ENCODE assay signal across 1 cellular context in genomic region chr5:102754499-102755424, GRCh38.
TF ChIP-seq lines count a peak whose summit lies in the region.

TSS of gene PAM (plus strand) at chr5:102755305. CDS start at chr5:102866196, 110,891 bp downstream.

TF ChIP-seq in WTC11, 78 proteins besides CTCF, POLR2A, EP300 and RAD21 (continued from another document and continues in another):
- TF ChIP-seq PRRX2 (CRISPR knock-in tag; IDR thresholded peaks at IDR 0.05) (no peak), RORB (CRISPR knock-in tag; IDR thresholded peaks at IDR 0.05) (no peak), ATF3 (CRISPR knock-in tag; conservative IDR thresholded peaks at IDR 0.05) (no peak), SOX15 (CRISPR knock-in tag; IDR thresholded peaks at IDR 0.05) (no peak), ESRRA (CRISPR knock-in tag; IDR thresholded peaks at IDR 0.05; ENCODE audit: borderline replicate concordance) (no peak), ETV6 (CRISPR knock-in tag; IDR thresholded peaks at IDR 0.05) (no peak; the same call in 1 of the 2 replicates), ERG (CRISPR knock-in tag; IDR thresholded peaks at IDR 0.05) (no peak), TEAD1 (CRISPR knock-in tag; IDR thresholded peaks at IDR 0.05) (peak; percentile 85), FOXP1 (CRISPR knock-in tag; IDR thresholded peaks at IDR 0.05; ENCODE audit: borderline replicate concordance) (peak; percentile 73; the same call in 1 of the 2 replicates), JUN (CRISPR knock-in tag; IDR thresholded peaks at IDR 0.05) (no peak), ELF4 (CRISPR knock-in tag; IDR thresholded peaks at IDR 0.05; ENCODE audit: low read depth) (no peak), NFYB (CRISPR knock-in tag; conservative IDR thresholded peaks at IDR 0.05; ENCODE audit: low read depth) (peak; percentile 4; the same call in 1 of the 2 replicates), TP53 (CRISPR knock-in tag; IDR thresholded peaks at IDR 0.05) (no peak), NR1H2 (CRISPR knock-in tag; IDR thresholded peaks at IDR 0.05) (no peak), ZNF263 (CRISPR knock-in tag; IDR thresholded peaks at IDR 0.05; ENCODE audit: low read depth) (no peak), SMAD4 (CRISPR knock-in tag; IDR thresholded peaks at IDR 0.05) (no peak), FOXK1 (CRISPR knock-in tag; IDR thresholded peaks at IDR 0.05) (peak; percentile 45), AR (CRISPR knock-in tag; IDR thresholded peaks at IDR 0.05) (no peak), TEAD4 (CRISPR knock-in tag; IDR thresholded peaks at IDR 0.05) (peak; percentile 63; the same call in 1 of the 2 replicates), GTF2I (CRISPR knock-in tag; conservative IDR thresholded peaks at IDR 0.05) (no peak), ZNF671 (CRISPR knock-in tag; IDR thresholded peaks at IDR 0.05) (no peak), ZNF121 (CRISPR knock-in tag; IDR thresholded peaks at IDR 0.05) (peak; percentile 42; the same call in 1 of the 2 replicates), IRF2 (CRISPR knock-in tag; IDR thresholded peaks at IDR 0.05; ENCODE audit: borderline replicate concordance, low read depth) (no peak; the same call in 1 of the 2 replicates), FOXP4 (CRISPR knock-in tag; IDR thresholded peaks at IDR 0.05) (peak; percentile 78), FOXJ3 (CRISPR knock-in tag; IDR thresholded peaks at IDR 0.05; ENCODE audit: borderline replicate concordance) (no peak), GABPB1 (CRISPR knock-in tag; IDR thresholded peaks at IDR 0.05) (no peak), PRDM15 (CRISPR knock-in tag; IDR thresholded peaks at IDR 0.05) (no peak), USF2 (CRISPR knock-in tag; IDR thresholded peaks at IDR 0.05) (no peak), NR3C1 (CRISPR knock-in tag; conservative IDR thresholded peaks at IDR 0.05; ENCODE audit: low read depth) (no peak), ARID4B (CRISPR knock-in tag; IDR thresholded peaks at IDR 0.05; ENCODE audit: borderline replicate concordance) (peak; percentile 87), ZBTB21 (CRISPR knock-in tag; IDR thresholded peaks at IDR 0.05; ENCODE audit: borderline replicate concordance) (no peak), ZNF232 (CRISPR knock-in tag; IDR thresholded peaks at IDR 0.05) (peak; percentile 43; the same call in 1 of the 2 replicates), NR2C2 (CRISPR knock-in tag; IDR thresholded peaks at IDR 0.05) (no peak), EMX1 (CRISPR knock-in tag; IDR thresholded peaks at IDR 0.05) (no peak)
- TF ChIP-seq, protein P1, sequence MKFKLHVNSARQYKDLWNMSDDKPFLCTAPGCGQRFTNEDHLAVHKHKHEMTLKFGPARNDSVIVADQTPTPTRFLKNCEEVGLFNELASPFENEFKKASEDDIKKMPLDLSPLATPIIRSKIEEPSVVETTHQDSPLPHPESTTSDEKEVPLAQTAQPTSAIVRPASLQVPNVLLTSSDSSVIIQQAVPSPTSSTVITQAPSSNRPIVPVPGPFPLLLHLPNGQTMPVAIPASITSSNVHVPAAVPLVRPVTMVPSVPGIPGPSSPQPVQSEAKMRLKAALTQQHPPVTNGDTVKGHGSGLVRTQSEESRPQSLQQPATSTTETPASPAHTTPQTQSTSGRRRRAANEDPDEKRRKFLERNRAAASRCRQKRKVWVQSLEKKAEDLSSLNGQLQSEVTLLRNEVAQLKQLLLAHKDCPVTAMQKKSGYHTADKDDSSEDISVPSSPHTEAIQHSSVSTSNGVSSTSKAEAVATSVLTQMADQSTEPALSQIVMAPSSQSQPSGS (CRISPR knock-in tag; IDR thresholded peaks at IDR 0.05; ENCODE audit: borderline replicate concordance, low read depth), result no peak
- TF ChIP-seq, protein P2, sequence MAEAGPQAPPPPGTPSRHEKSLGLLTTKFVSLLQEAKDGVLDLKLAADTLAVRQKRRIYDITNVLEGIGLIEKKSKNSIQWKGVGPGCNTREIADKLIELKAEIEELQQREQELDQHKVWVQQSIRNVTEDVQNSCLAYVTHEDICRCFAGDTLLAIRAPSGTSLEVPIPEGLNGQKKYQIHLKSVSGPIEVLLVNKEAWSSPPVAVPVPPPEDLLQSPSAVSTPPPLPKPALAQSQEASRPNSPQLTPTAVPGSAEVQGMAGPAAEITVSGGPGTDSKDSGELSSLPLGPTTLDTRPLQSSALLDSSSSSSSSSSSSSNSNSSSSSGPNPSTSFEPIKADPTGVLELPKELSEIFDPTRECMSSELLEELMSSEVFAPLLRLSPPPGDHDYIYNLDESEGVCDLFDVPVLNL (CRISPR knock-in tag; IDR thresholded peaks at IDR 0.05; ENCODE audit: borderline replicate concordance, low read depth), result 0 out of 2 replicates have a peak, but pooled peaks have one; percentile 60
- TF ChIP-seq, protein P3, sequence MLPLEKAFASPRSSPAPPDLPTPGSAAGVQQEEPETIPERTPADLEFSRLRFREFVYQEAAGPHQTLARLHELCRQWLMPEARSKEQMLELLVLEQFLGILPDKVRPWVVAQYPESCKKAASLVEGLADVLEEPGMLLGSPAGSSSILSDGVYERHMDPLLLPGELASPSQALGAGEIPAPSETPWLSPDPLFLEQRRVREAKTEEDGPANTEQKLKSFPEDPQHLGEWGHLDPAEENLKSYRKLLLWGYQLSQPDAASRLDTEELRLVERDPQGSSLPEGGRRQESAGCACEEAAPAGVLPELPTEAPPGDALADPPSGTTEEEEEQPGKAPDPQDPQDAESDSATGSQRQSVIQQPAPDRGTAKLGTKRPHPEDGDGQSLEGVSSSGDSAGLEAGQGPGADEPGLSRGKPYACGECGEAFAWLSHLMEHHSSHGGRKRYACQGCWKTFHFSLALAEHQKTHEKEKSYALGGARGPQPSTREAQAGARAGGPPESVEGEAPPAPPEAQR (CRISPR knock-in tag; IDR thresholded peaks at IDR 0.05), result no peak
- TF ChIP-seq, protein P4, sequence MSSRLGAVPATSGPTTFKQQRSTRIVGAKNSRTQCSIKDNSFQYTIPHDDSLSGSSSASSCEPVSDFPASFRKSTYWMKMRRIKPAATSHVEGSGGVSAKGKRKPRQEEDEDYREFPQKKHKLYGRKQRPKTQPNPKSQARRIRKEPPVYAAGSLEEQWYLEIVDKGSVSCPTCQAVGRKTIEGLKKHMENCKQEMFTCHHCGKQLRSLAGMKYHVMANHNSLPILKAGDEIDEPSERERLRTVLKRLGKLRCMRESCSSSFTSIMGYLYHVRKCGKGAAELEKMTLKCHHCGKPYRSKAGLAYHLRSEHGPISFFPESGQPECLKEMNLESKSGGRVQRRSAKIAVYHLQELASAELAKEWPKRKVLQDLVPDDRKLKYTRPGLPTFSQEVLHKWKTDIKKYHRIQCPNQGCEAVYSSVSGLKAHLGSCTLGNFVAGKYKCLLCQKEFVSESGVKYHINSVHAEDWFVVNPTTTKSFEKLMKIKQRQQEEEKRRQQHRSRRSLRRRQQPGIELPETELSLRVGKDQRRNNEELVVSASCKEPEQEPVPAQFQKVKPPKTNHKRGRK (CRISPR knock-in tag; IDR thresholded peaks at IDR 0.05; ENCODE audit: borderline replicate concordance), result no peak
